In the genomic region with DNA sequence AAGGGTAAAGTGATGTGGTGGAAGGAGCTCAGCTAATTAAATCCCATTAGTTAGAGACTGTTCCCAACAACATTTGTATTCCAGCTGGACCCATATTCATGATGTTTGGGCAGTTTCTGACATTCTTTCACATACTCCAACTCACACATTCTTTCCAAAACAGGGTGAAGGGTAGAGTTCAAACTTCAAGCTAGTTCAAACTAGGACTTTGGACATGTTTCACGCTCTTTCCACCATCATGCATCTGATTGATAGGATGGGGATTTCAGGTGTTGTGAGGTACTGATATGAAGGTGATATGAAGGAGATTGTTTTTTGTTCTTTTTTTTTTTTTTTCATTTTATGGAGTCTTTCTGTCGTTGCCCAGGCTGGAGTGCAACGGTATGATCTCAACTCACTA, we compare ENCODE assay signal across 32 cellular contexts.
"Had no signal": no experiment of that assay in that cellular context is flagged by ENCODE, and none has a peak within 500 bp of the region (broad histone marks: within the 10 kb centered on the region; RNA-seq: fewer than 3 reads in every experiment).

No MANE protein-coding gene starts in this region.

- H3K4me3 ChIP-seq: MG63, PC-9 had no signal

- H2AFZ ChIP-seq: PC-9 had no signal

- H3K36me3 Mint-ChIP-seq: activated naive CD8-positive, alpha-beta T cell treated with anti-CD3 and anti-CD28 coated beads for 36 hours had no signal

- H3K9me3 ChIP-seq: MG63 had no signal

- H3K4me2 ChIP-seq: PC-9 had no signal

- H3K9me3 Mint-ChIP-seq: activated CD8-positive, alpha-beta T cell treated with anti-CD3 and anti-CD28 coated beads for 36 hours; activated naive CD8-positive, alpha-beta T cell treated with anti-CD3 and anti-CD28 coated beads for 36 hours; activated T-cell treated with anti-CD3 and anti-CD28 coated beads, Interleukin-2, amount 50 U/mL, for 72 hours; activated T-helper 17 cell treated with anti-CD3 and anti-CD28 coated beads, Interleukin-2, amount 50 U/mL, for 72 hours had no signal

- H3K27ac Mint-ChIP-seq: activated CD8-positive, alpha-beta T cell treated with anti-CD3 and anti-CD28 coated beads for 36 hours; activated naive CD8-positive, alpha-beta T cell treated with anti-CD3 and anti-CD28 coated beads for 36 hours; activated T-cell treated with anti-CD3 and anti-CD28 coated beads, Interleukin-2, amount 50 U/mL, for 72 hours; activated T-helper 17 cell treated with anti-CD3 and anti-CD28 coated beads, Interleukin-2, amount 50 U/mL, for 72 hours had no signal

- H3K27me3 ChIP-seq: brain microvascular endothelial cell, MG63 had no signal

- ATAC-seq: activated CD8-positive, alpha-beta T cell treated with anti-CD3 and anti-CD28 coated beads for 36 hours; activated T-cell treated with anti-CD3 and anti-CD28 coated beads, Interleukin-2, amount 50 U/mL, for 72 hours; activated T-helper 17 cell treated with anti-CD3 and anti-CD28 coated beads, Interleukin-2, amount 50 U/mL, for 72 hours had no signal

- DNase-seq: activated CD4-positive, alpha-beta T cell treated with anti-CD3 and anti-CD28 coated beads for 1 hour; activated CD4-positive, alpha-beta T cell treated with anti-CD3 and anti-CD28 coated beads for 48 hours; activated CD4-positive, alpha-beta T cell treated with anti-CD3 and anti-CD28 coated beads, Interleukin-2, amount 50 U/mL, for 4 hours; activated CD4-positive, CD25-positive, alpha-beta regulatory T cell; activated CD8-positive, alpha-beta T cell treated with anti-CD3 and anti-CD28 coated beads for 36 hours; activated effector memory CD4-positive, alpha-beta T cell treated with anti-CD3 and anti-CD28 coated beads, Interleukin-2, amount 50 U/mL, for 16 hours; activated naive CD4-positive, alpha-beta T cell; activated naive CD4-positive, alpha-beta T cell treated with anti-CD3 and anti-CD28 coated beads, Interleukin-2, amount 50 U/mL, for 16 hours; activated naive CD8-positive, alpha-beta T cell treated with anti-CD3 and anti-CD28 coated beads for 36 hours; activated T-cell treated with anti-CD3 and anti-CD28 coated beads, Interleukin-2, amount 50 U/mL, for 1 hour; activated T-cell treated with anti-CD3 and anti-CD28 coated beads, Interleukin-2, amount 50 U/mL, for 72 hours; amniotic stem cell; aorta; brain microvascular endothelial cell; central memory CD4-positive, alpha-beta T cell; Kasumi-1; KBM-7; NCI-H1048; NCI-H1105 treated with DMSO at 0.1 percent for 48 hours; NCI-H1436; NCI-H1694; NCI-H2029; NCI-H510A; NCI-H526; NCI-H748 treated with DMSO at 0.1 percent for 48 hours; NK-92 treated with Interleukin-12 subunit alpha and Interleukin-12 subunit beta, amount 100 ng/mL, for 24 hours; PC-9; Right ventricle myocardium superior; T1000 had no signal

- H3K36me3 ChIP-seq: brain microvascular endothelial cell, MG63, WERI-Rb-1 had no signal

- H3K27me3 Mint-ChIP-seq: activated naive CD8-positive, alpha-beta T cell treated with anti-CD3 and anti-CD28 coated beads for 36 hours had no signal

- H3K4me1 Mint-ChIP-seq: activated naive CD8-positive, alpha-beta T cell treated with anti-CD3 and anti-CD28 coated beads for 36 hours; activated T-helper 17 cell treated with anti-CD3 and anti-CD28 coated beads, Interleukin-2, amount 50 U/mL, for 72 hours had no signal

- H3K27ac ChIP-seq: brain microvascular endothelial cell, PC-9, WERI-Rb-1 had no signal

- H3K4me3 Mint-ChIP-seq: activated CD8-positive, alpha-beta T cell treated with anti-CD3 and anti-CD28 coated beads for 36 hours; activated naive CD8-positive, alpha-beta T cell treated with anti-CD3 and anti-CD28 coated beads for 36 hours; activated T-cell treated with anti-CD3 and anti-CD28 coated beads, Interleukin-2, amount 50 U/mL, for 72 hours; activated T-helper 17 cell treated with anti-CD3 and anti-CD28 coated beads, Interleukin-2, amount 50 U/mL, for 72 hours had no signal
